ENCODE assay signal across 1 cellular context in the genomic region with DNA sequence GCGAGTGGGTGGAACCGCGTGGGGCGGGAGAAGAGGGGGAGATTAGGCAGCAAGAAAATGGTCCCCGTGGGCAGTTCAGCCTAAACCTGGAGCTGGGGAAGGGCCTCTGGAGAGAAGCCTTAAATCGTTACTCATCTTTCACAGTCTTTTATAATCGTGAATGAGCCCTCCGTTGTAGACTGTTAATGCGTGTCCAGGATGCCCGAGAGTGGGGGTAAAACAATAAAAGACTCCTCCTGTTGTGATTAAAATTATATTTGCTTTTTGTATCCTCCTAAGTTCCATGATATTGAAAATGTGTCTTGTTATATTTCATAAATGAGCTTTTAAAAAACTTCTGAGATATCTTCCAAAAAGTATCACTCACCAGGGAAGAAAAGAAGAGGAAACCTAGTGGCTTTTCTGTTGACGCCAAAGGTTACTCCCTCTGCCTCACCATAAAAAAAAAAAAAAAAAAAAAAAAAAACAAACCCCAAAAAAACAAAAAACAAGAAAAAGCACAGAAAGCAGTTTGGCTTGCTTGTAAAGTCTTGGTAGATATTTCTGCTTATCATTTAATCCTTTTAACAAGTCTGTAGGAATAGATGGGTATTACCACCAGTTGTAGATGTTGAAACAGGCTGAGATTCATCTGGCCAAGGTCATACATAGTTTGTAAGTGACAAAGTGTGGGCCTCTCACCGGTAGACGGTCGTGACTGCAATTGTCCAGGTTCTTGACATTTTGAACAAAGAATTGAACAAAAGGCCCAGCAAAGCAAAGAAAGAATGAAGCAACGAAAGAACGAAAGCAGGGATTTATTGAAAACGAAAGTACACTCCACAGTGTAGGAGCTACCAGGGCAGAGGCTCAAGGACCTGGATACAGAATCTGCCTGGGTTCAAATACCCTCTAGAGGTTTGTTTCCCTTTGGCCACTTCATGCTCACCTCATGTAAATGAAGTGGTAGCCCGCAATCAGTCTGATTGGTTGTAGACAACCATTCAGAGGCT.
TF ChIP-seq lines count a peak whose summit lies in the region.

No MANE protein-coding gene starts in this region.

TF ChIP-seq in K562, 482 proteins besides CTCF, POLR2A, EP300 and RAD21 (continued from another document and continues in another):
- TF ChIP-seq, protein P1, sequence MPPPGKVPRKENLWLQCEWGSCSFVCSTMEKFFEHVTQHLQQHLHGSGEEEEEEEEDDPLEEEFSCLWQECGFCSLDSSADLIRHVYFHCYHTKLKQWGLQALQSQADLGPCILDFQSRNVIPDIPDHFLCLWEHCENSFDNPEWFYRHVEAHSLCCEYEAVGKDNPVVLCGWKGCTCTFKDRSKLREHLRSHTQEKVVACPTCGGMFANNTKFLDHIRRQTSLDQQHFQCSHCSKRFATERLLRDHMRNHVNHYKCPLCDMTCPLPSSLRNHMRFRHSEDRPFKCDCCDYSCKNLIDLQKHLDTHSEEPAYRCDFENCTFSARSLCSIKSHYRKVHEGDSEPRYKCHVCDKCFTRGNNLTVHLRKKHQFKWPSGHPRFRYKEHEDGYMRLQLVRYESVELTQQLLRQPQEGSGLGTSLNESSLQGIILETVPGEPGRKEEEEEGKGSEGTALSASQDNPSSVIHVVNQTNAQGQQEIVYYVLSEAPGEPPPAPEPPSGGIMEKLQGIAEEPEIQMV (tag; conservative IDR thresholded peaks at IDR 0.05; ENCODE audit: low read depth) = no peak
- TF ChIP-seq, protein P2, sequence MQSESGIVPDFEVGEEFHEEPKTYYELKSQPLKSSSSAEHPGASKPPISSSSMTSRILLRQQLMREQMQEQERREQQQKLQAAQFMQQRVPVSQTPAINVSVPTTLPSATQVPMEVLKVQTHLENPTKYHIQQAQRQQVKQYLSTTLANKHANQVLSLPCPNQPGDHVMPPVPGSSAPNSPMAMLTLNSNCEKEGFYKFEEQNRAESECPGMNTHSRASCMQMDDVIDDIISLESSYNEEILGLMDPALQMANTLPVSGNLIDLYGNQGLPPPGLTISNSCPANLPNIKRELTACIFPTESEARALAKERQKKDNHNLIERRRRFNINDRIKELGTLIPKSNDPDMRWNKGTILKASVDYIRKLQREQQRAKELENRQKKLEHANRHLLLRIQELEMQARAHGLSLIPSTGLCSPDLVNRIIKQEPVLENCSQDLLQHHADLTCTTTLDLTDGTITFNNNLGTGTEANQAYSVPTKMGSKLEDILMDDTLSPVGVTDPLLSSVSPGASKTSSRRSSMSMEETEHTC (IDR thresholded peaks at IDR 0.05) = no peak; the same call in 1 of the 2 replicates
- TF ChIP-seq SMARCA5 (IDR thresholded peaks at IDR 0.05) = no peak
- TF ChIP-seq GTF2E2 (tag; IDR thresholded peaks at IDR 0.05) = no peak
- TF ChIP-seq KDM2B (CRISPR knock-in tag; IDR thresholded peaks at IDR 0.05) = no peak
- no peak for TF ChIP-seq ZNF696 (CRISPR knock-in tag; conservative IDR thresholded peaks at IDR 0.05)
- TF ChIP-seq ZFP1 (CRISPR knock-in tag; IDR thresholded peaks at IDR 0.05) = no peak
- no peak for TF ChIP-seq TBL1XR1 (IDR thresholded peaks at IDR 0.05; ENCODE audit: low read length in 2 of 2)
- no peak for TF ChIP-seq ZC3H4 (CRISPR knock-in tag; IDR thresholded peaks at IDR 0.05; ENCODE audit: borderline replicate concordance)
- 0 out of 2 replicates have a peak, but pooled peaks have one; percentile 28 for TF ChIP-seq ZNF551 (CRISPR knock-in tag; IDR thresholded peaks at IDR 0.05)
- TF ChIP-seq SMARCE1 (IDR thresholded peaks at IDR 0.05) = peak; percentile 15
- TF ChIP-seq ZNF197 (CRISPR knock-in tag; IDR thresholded peaks at IDR 0.05; ENCODE audit: low read depth) = no peak; the same call in 1 of the 2 replicates
- no peak for TF ChIP-seq ZNF124 (CRISPR knock-in tag; IDR thresholded peaks at IDR 0.05)
- TF ChIP-seq, protein P3, sequence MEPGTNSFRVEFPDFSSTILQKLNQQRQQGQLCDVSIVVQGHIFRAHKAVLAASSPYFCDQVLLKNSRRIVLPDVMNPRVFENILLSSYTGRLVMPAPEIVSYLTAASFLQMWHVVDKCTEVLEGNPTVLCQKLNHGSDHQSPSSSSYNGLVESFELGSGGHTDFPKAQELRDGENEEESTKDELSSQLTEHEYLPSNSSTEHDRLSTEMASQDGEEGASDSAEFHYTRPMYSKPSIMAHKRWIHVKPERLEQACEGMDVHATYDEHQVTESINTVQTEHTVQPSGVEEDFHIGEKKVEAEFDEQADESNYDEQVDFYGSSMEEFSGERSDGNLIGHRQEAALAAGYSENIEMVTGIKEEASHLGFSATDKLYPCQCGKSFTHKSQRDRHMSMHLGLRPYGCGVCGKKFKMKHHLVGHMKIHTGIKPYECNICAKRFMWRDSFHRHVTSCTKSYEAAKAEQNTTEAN (CRISPR knock-in tag; IDR thresholded peaks at IDR 0.05) = no peak
- no peak for TF ChIP-seq LEF1 (IDR thresholded peaks at IDR 0.05)
- TF ChIP-seq, protein P4, sequence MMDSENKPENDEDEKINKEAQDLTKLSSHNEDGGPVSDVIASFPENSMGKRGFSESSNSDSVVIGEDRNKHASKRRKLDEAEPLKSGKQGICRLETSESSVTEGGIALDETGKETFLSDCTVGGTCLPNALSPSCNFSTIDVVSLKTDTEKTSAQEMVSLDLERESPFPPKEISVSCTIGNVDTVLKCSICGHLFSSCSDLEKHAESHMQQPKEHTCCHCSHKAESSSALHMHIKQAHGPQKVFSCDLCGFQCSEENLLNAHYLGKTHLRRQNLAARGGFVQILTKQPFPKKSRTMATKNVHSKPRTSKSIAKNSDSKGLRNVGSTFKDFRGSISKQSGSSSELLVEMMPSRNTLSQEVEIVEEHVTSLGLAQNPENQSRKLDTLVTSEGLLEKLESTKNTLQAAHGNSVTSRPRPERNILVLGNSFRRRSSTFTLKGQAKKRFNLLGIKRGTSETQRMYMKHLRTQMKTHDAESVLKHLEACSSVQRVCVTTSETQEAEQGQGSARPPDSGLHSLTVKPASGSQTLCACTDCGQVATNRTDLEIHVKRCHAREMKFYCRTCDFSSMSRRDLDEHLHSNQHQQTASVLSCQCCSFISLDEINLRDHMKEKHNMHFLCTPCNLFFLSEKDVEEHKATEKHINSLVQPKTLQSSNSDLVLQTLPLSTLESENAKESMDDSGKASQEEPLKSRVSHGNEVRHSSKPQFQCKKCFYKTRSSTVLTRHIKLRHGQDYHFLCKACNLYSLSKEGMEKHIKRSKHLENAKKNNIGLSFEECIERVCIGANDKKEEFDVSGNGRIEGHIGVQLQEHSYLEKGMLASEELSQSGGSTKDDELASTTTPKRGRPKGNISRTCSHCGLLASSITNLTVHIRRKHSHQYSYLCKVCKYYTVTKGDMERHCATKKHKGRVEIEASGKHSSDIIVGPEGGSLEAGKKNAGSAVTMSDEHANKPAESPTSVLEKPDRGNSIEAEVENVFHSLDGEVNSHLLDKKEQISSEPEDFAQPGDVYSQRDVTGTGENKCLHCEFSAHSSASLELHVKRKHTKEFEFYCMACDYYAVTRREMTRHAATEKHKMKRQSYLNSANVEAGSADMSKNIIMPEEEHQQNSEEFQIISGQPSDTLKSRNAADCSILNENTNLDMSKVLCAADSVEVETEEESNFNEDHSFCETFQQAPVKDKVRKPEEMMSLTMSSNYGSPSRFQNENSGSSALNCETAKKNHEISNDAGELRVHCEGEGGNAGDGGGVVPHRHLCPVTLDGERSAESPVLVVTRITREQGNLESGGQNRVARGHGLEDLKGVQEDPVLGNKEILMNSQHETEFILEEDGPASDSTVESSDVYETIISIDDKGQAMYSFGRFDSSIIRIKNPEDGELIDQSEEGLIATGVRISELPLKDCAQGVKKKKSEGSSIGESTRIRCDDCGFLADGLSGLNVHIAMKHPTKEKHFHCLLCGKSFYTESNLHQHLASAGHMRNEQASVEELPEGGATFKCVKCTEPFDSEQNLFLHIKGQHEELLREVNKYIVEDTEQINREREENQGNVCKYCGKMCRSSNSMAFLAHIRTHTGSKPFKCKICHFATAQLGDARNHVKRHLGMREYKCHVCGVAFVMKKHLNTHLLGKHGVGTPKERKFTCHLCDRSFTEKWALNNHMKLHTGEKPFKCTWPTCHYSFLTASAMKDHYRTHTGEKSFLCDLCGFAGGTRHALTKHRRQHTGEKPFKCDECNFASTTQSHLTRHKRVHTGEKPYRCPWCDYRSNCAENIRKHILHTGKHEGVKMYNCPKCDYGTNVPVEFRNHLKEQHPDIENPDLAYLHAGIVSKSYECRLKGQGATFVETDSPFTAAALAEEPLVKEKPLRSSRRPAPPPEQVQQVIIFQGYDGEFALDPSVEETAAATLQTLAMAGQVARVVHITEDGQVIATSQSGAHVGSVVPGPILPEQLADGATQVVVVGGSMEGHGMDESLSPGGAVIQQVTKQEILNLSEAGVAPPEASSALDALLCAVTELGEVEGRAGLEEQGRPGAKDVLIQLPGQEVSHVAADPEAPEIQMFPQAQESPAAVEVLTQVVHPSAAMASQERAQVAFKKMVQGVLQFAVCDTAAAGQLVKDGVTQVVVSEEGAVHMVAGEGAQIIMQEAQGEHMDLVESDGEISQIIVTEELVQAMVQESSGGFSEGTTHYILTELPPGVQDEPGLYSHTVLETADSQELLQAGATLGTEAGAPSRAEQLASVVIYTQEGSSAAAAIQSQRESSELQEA (IDR thresholded peaks at IDR 0.05; ENCODE audit: low read depth) = no peak
- TF ChIP-seq HIVEP1 (CRISPR knock-in tag; IDR thresholded peaks at IDR 0.05) = no peak
- no peak for TF ChIP-seq ZKSCAN1 (IDR thresholded peaks at IDR 0.05; ENCODE audit: low read depth, low read length)
- TF ChIP-seq, protein P5, sequence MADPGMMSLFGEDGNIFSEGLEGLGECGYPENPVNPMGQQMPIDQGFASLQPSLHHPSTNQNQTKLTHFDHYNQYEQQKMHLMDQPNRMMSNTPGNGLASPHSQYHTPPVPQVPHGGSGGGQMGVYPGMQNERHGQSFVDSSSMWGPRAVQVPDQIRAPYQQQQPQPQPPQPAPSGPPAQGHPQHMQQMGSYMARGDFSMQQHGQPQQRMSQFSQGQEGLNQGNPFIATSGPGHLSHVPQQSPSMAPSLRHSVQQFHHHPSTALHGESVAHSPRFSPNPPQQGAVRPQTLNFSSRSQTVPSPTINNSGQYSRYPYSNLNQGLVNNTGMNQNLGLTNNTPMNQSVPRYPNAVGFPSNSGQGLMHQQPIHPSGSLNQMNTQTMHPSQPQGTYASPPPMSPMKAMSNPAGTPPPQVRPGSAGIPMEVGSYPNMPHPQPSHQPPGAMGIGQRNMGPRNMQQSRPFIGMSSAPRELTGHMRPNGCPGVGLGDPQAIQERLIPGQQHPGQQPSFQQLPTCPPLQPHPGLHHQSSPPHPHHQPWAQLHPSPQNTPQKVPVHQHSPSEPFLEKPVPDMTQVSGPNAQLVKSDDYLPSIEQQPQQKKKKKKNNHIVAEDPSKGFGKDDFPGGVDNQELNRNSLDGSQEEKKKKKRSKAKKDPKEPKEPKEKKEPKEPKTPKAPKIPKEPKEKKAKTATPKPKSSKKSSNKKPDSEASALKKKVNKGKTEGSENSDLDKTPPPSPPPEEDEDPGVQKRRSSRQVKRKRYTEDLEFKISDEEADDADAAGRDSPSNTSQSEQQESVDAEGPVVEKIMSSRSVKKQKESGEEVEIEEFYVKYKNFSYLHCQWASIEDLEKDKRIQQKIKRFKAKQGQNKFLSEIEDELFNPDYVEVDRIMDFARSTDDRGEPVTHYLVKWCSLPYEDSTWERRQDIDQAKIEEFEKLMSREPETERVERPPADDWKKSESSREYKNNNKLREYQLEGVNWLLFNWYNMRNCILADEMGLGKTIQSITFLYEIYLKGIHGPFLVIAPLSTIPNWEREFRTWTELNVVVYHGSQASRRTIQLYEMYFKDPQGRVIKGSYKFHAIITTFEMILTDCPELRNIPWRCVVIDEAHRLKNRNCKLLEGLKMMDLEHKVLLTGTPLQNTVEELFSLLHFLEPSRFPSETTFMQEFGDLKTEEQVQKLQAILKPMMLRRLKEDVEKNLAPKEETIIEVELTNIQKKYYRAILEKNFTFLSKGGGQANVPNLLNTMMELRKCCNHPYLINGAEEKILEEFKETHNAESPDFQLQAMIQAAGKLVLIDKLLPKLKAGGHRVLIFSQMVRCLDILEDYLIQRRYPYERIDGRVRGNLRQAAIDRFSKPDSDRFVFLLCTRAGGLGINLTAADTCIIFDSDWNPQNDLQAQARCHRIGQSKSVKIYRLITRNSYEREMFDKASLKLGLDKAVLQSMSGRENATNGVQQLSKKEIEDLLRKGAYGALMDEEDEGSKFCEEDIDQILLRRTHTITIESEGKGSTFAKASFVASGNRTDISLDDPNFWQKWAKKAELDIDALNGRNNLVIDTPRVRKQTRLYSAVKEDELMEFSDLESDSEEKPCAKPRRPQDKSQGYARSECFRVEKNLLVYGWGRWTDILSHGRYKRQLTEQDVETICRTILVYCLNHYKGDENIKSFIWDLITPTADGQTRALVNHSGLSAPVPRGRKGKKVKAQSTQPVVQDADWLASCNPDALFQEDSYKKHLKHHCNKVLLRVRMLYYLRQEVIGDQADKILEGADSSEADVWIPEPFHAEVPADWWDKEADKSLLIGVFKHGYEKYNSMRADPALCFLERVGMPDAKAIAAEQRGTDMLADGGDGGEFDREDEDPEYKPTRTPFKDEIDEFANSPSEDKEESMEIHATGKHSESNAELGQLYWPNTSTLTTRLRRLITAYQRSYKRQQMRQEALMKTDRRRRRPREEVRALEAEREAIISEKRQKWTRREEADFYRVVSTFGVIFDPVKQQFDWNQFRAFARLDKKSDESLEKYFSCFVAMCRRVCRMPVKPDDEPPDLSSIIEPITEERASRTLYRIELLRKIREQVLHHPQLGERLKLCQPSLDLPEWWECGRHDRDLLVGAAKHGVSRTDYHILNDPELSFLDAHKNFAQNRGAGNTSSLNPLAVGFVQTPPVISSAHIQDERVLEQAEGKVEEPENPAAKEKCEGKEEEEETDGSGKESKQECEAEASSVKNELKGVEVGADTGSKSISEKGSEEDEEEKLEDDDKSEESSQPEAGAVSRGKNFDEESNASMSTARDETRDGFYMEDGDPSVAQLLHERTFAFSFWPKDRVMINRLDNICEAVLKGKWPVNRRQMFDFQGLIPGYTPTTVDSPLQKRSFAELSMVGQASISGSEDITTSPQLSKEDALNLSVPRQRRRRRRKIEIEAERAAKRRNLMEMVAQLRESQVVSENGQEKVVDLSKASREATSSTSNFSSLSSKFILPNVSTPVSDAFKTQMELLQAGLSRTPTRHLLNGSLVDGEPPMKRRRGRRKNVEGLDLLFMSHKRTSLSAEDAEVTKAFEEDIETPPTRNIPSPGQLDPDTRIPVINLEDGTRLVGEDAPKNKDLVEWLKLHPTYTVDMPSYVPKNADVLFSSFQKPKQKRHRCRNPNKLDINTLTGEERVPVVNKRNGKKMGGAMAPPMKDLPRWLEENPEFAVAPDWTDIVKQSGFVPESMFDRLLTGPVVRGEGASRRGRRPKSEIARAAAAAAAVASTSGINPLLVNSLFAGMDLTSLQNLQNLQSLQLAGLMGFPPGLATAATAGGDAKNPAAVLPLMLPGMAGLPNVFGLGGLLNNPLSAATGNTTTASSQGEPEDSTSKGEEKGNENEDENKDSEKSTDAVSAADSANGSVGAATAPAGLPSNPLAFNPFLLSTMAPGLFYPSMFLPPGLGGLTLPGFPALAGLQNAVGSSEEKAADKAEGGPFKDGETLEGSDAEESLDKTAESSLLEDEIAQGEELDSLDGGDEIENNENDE (IDR thresholded peaks at IDR 0.05; ENCODE audit: low read depth, low read length) = no peak
- TF ChIP-seq NRF1 (conservative IDR thresholded peaks at IDR 0.05 in 1 of 2, IDR thresholded peaks at IDR 0.05 in 1 of 2) = no peak
